In genomic region chr2:74454654-74455511, GRCh38 we compare ENCODE assay signal across 1 cellular context.
A peak's percentile ranks its signal among the peaks of the same experiment; 100 is the strongest.
TF ChIP-seq lines count a peak whose summit lies in the region.

Gene INO80B (plus strand): TSS chr2:74455087. CDS start chr2:74455117, 30 bp downstream.

TF ChIP-seq in HepG2, 621 proteins besides CTCF, POLR2A, EP300 and RAD21 (continued from another document and continues in another):
- peak; percentile 91 for TF ChIP-seq UBTF (CRISPR knock-in tag; IDR thresholded peaks at IDR 0.05)
- TF ChIP-seq, protein P1, sequence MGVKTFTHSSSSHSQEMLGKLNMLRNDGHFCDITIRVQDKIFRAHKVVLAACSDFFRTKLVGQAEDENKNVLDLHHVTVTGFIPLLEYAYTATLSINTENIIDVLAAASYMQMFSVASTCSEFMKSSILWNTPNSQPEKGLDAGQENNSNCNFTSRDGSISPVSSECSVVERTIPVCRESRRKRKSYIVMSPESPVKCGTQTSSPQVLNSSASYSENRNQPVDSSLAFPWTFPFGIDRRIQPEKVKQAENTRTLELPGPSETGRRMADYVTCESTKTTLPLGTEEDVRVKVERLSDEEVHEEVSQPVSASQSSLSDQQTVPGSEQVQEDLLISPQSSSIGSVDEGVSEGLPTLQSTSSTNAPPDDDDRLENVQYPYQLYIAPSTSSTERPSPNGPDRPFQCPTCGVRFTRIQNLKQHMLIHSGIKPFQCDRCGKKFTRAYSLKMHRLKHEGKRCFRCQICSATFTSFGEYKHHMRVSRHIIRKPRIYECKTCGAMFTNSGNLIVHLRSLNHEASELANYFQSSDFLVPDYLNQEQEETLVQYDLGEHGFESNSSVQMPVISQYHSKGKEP (CRISPR knock-in tag; IDR thresholded peaks at IDR 0.05): peak; percentile 68; the same call in 1 of the 2 replicates
- peak; percentile 63; the same call in 1 of the 2 replicates for TF ChIP-seq POLR2AphosphoS2 (IDR thresholded peaks at IDR 0.05; ENCODE audit: low read depth, low read length)
- no peak for TF ChIP-seq ZFYVE20 (CRISPR knock-in tag; IDR thresholded peaks at IDR 0.05; ENCODE audit: borderline replicate concordance, low read depth)
- TF ChIP-seq NRL (CRISPR knock-in tag; IDR thresholded peaks at IDR 0.05; ENCODE audit: borderline replicate concordance): peak; percentile 81
- TF ChIP-seq ZNF598 (CRISPR knock-in tag; IDR thresholded peaks at IDR 0.05; ENCODE audit: borderline replicate concordance): peak; percentile 98; the same call in 1 of the 2 replicates
- TF ChIP-seq ZFP36L1 (CRISPR knock-in tag; IDR thresholded peaks at IDR 0.05): peak; percentile 49; the same call in 1 of the 2 replicates
- peak; percentile 67; the same call in 1 of the 2 replicates for TF ChIP-seq HES4 (CRISPR knock-in tag; IDR thresholded peaks at IDR 0.05; ENCODE audit: borderline replicate concordance)
- TF ChIP-seq, protein P2, sequence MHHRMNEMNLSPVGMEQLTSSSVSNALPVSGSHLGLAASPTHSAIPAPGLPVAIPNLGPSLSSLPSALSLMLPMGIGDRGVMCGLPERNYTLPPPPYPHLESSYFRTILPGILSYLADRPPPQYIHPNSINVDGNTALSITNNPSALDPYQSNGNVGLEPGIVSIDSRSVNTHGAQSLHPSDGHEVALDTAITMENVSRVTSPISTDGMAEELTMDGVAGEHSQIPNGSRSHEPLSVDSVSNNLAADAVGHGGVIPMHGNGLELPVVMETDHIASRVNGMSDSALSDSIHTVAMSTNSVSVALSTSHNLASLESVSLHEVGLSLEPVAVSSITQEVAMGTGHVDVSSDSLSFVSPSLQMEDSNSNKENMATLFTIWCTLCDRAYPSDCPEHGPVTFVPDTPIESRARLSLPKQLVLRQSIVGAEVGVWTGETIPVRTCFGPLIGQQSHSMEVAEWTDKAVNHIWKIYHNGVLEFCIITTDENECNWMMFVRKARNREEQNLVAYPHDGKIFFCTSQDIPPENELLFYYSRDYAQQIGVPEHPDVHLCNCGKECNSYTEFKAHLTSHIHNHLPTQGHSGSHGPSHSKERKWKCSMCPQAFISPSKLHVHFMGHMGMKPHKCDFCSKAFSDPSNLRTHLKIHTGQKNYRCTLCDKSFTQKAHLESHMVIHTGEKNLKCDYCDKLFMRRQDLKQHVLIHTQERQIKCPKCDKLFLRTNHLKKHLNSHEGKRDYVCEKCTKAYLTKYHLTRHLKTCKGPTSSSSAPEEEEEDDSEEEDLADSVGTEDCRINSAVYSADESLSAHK (CRISPR knock-in tag; IDR thresholded peaks at IDR 0.05; ENCODE audit: borderline replicate concordance): peak; percentile 91; the same call in 1 of the 2 replicates
- peak; percentile 96 for TF ChIP-seq MIXL1 (CRISPR knock-in tag; IDR thresholded peaks at IDR 0.05)
- TF ChIP-seq, protein P3, sequence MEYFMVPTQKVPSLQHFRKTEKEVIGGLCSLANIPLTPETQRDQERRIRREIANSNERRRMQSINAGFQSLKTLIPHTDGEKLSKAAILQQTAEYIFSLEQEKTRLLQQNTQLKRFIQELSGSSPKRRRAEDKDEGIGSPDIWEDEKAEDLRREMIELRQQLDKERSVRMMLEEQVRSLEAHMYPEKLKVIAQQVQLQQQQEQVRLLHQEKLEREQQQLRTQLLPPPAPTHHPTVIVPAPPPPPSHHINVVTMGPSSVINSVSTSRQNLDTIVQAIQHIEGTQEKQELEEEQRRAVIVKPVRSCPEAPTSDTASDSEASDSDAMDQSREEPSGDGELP (IDR thresholded peaks at IDR 0.05; ENCODE audit: borderline replicate concordance, low read depth): no peak; the same call in 1 of the 2 replicates
- TF ChIP-seq CCDC6 (CRISPR knock-in tag; IDR thresholded peaks at IDR 0.05): no peak
- TF ChIP-seq ZNF543 (CRISPR knock-in tag; IDR thresholded peaks at IDR 0.05): peak; percentile 85
- TF ChIP-seq, protein P4, sequence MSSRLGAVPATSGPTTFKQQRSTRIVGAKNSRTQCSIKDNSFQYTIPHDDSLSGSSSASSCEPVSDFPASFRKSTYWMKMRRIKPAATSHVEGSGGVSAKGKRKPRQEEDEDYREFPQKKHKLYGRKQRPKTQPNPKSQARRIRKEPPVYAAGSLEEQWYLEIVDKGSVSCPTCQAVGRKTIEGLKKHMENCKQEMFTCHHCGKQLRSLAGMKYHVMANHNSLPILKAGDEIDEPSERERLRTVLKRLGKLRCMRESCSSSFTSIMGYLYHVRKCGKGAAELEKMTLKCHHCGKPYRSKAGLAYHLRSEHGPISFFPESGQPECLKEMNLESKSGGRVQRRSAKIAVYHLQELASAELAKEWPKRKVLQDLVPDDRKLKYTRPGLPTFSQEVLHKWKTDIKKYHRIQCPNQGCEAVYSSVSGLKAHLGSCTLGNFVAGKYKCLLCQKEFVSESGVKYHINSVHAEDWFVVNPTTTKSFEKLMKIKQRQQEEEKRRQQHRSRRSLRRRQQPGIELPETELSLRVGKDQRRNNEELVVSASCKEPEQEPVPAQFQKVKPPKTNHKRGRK (CRISPR knock-in tag; IDR thresholded peaks at IDR 0.05): peak; percentile 56; the same call in 1 of the 2 replicates
- peak; percentile 98 for TF ChIP-seq ZBTB40 (IDR thresholded peaks at IDR 0.05)
- TF ChIP-seq ZBTB40 (CRISPR knock-in tag; IDR thresholded peaks at IDR 0.05): peak; percentile 90; the same call in 1 of the 2 replicates
- peak; percentile 91 for TF ChIP-seq TOPORS (CRISPR knock-in tag; IDR thresholded peaks at IDR 0.05)
- no peak for TF ChIP-seq ZFAT (CRISPR knock-in tag; conservative IDR thresholded peaks at IDR 0.05)
- TF ChIP-seq ZNF367 (CRISPR knock-in tag; IDR thresholded peaks at IDR 0.05; ENCODE audit: borderline replicate concordance): no peak
- TF ChIP-seq MAFG (CRISPR knock-in tag; IDR thresholded peaks at IDR 0.05): no peak
- TF ChIP-seq, protein P5, sequence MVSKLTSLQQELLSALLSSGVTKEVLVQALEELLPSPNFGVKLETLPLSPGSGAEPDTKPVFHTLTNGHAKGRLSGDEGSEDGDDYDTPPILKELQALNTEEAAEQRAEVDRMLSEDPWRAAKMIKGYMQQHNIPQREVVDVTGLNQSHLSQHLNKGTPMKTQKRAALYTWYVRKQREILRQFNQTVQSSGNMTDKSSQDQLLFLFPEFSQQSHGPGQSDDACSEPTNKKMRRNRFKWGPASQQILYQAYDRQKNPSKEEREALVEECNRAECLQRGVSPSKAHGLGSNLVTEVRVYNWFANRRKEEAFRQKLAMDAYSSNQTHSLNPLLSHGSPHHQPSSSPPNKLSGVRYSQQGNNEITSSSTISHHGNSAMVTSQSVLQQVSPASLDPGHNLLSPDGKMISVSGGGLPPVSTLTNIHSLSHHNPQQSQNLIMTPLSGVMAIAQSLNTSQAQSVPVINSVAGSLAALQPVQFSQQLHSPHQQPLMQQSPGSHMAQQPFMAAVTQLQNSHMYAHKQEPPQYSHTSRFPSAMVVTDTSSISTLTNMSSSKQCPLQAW (CRISPR knock-in tag; IDR thresholded peaks at IDR 0.05): peak; percentile 98
- TF ChIP-seq, protein P6, sequence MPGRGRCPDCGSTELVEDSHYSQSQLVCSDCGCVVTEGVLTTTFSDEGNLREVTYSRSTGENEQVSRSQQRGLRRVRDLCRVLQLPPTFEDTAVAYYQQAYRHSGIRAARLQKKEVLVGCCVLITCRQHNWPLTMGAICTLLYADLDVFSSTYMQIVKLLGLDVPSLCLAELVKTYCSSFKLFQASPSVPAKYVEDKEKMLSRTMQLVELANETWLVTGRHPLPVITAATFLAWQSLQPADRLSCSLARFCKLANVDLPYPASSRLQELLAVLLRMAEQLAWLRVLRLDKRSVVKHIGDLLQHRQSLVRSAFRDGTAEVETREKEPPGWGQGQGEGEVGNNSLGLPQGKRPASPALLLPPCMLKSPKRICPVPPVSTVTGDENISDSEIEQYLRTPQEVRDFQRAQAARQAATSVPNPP (CRISPR knock-in tag; IDR thresholded peaks at IDR 0.05): peak; percentile 93
- peak; percentile 90; the same call in 1 of the 2 replicates for TF ChIP-seq ZNF839 (CRISPR knock-in tag; IDR thresholded peaks at IDR 0.05; ENCODE audit: borderline replicate concordance)
